17 cellular contexts compared by ENCODE assay signal in genomic region chr14:77663289-77663688, GRCh38. TPM values are rescaled to one million over a fixed set of nuclear protein-coding genes. Genes with fewer than 3 reads are reported as not detected.
DNase-seq lines count a peak whose midpoint lies in the region; ATAC-seq, FAIRE-seq and TF ChIP-seq lines count a peak whose summit lies in the region.
"Had no signal": no experiment of that assay in that cellular context is flagged by ENCODE, and none has a peak within 500 bp of the region (broad histone marks: within the 10 kb centered on the region; RNA-seq: fewer than 3 reads in every experiment).

No MANE protein-coding gene starts in this region.

- H2BK5ac ChIP-seq in mesendoderm (ENCODE audit: low read length) = no peak overlapping the region

- no peak overlapping the region for H3K56ac ChIP-seq in mesendoderm (ENCODE audit: low read length)

- no peak overlapping the region for H3K9ac ChIP-seq in PC-3 (ENCODE audit: low read length)
- no peak overlapping the region for H3K9ac ChIP-seq in mesendoderm (ENCODE audit: low read length)

- no peak overlapping the region for H2BK15ac ChIP-seq in mesendoderm (replicated peaks; ENCODE audit: low read depth)

- no peak overlapping the region for H3K4ac ChIP-seq in mesendoderm (ENCODE audit: low read depth, low read length)

- H4K8ac ChIP-seq in mesendoderm (ENCODE audit: low read depth, low read length) = no peak overlapping the region

- no peak overlapping the region for H3K4me3 ChIP-seq in PC-3 (ENCODE audit: low read length)
- no peak overlapping the region for H3K4me3 ChIP-seq in epithelial cell of esophagus (ENCODE audit: low read length)
- no peak overlapping the region for H3K4me3 ChIP-seq in mesendoderm (ENCODE audit: low read length)
- no peak overlapping the region for H3K4me3 ChIP-seq in pancreas
- H3K4me3 ChIP-seq: GM12878, vagina had no signal

- FAIRE-seq in pancreas (lab: Jason Lieb, UNC) = no peak
- FAIRE-seq: GM12878 had no signal

- H3K36me3 ChIP-seq in PC-3 (ENCODE audit: low read depth, low read length) (no peaks in the 10 kb centered on the region), mesendoderm (ENCODE audit: control insufficient read depth, insufficient read depth, low read length) (no peaks in the 10 kb centered on the region), pancreas (no peaks in the 10 kb centered on the region)
- H3K36me3 ChIP-seq: vagina had no signal

- no peaks in the 10 kb centered on the region for H3K79me1 ChIP-seq in mesendoderm (ENCODE audit: low read length)

- H2AFZ ChIP-seq in PC-3 (ENCODE audit: low read length) = no peak overlapping the region

- H3K23ac ChIP-seq in mesendoderm (ENCODE audit: low read length) = no peak overlapping the region

- intact Hi-C loops in PC-3 (cut with micrococcal nuclease) = no loop called here
- intact Hi-C loops in pancreas (cut with DNase I) = no loop called here

- no peaks in the 10 kb centered on the region for H4K20me1 ChIP-seq in PC-3 (ENCODE audit: low read length)

- ATAC-seq in PC-3 = peak; percentile 66
- no peak for ATAC-seq in pancreas
- no peak for ATAC-seq in omental fat pad (ENCODE audit: low FRiP score)
- ATAC-seq: GM12878; stimulated activated memory B cell treated with anti-CD40 and anti-IgM and Interleukin-4, amounts not matched to agents 10 μg/mL and 1 μg/mL and 100 μg/mL, for 72 hours had no signal

- H3K27ac ChIP-seq in PC-3 (ENCODE audit: low read length) (no peak overlapping the region), mesendoderm (ENCODE audit: low read depth, low read length) (no peak overlapping the region), pancreas (no peak overlapping the region)
- H3K27ac ChIP-seq: vagina had no signal

- POLR2A ChIA-PET in PC-3 (lab: Charles Lee; ENCODE audit: unreplicated experiment) = interaction anchor here (0.6 kb wide), 1 partner anchor 248 kb away, joined by 4 read pairs; no protein-coding TSS in a partner anchor

- H3K4me2 ChIP-seq in PC-3 (ENCODE audit: low read length) (no peak overlapping the region), mesendoderm (ENCODE audit: low read length) (no peak overlapping the region)

- no peaks in the 10 kb centered on the region for H3K9me2 ChIP-seq in PC-3 (replicated peaks; ENCODE audit: low read length)

- H3K79me2 ChIP-seq in PC-3 (ENCODE audit: low read length) (no peaks in the 10 kb centered on the region), mesendoderm (ENCODE audit: control insufficient read depth, insufficient read depth, low read length) (no peaks in the 10 kb centered on the region)

- H3K27me3 ChIP-seq in PC-3 (ENCODE audit: low read length) (no peaks in the 10 kb centered on the region), mesendoderm (ENCODE audit: insufficient read depth, low read length, poor library complexity) (no peaks in the 10 kb centered on the region), pancreas (no peaks in the 10 kb centered on the region)
- H3K27me3 ChIP-seq: vagina had no signal

- H3K18ac ChIP-seq in mesendoderm (ENCODE audit: low read length) = no peak overlapping the region

- no peak overlapping the region for H2AK5ac ChIP-seq in mesendoderm (ENCODE audit: low read length)

- H3K4me1 ChIP-seq in PC-3 (ENCODE audit: insufficient read depth, low read length) = peaks cover 6% of the 10 kb centered on the region; the same call in 1 of the 2 replicates
- H3K4me1 ChIP-seq in mesendoderm (ENCODE audit: control insufficient read depth, low read depth, low read length) = no peaks in the 10 kb centered on the region
- no peaks in the 10 kb centered on the region for H3K4me1 ChIP-seq in pancreas
- H3K4me1 ChIP-seq: vagina had no signal

- no peaks in the 10 kb centered on the region for H3F3A ChIP-seq in PC-3 (ENCODE audit: low read length, unreplicated experiment)

- CTCF ChIA-PET in PC-3 (lab: Charles Lee) = no interaction called here

- H3K9me3 ChIP-seq in PC-3 (ENCODE audit: low read length) (no peaks in the 10 kb centered on the region), pancreas (no peaks in the 10 kb centered on the region)
- H3K9me3 ChIP-seq: vagina had no signal

- no CpG with 5 or more reads among the region's 6 CpGs for WGBS in mesendoderm (ENCODE audit: extremely low coverage, insufficient coverage, low lambda C conversion rate)
- 55 to 70% methylated on average over 6 of the region's 6 CpGs for WGBS in pancreas, 2 donors

- no TSS peak for BruUV-seq in PC-3 (replicated peaks; lab: Mats Ljungman, UMichigan)

- TF ChIP-seq CTCF in PC-3 (conservative IDR thresholded peaks at IDR 0.05; ENCODE audit: low read depth, low read length) = no peak
- no peak for TF ChIP-seq CTCF in epithelial cell of esophagus (IDR thresholded peaks at IDR 0.05; ENCODE audit: insufficient read depth, low read depth, low read length, missing control alignments)
- TF ChIP-seq CTCF in pancreas (IDR thresholded peaks at IDR 0.05) = no peak
- TF ChIP-seq CTCF in omental fat pad (IDR thresholded peaks at IDR 0.05) = no peak

- H2BK120ac ChIP-seq in mesendoderm (ENCODE audit: low read depth, low read length) = no peak overlapping the region

- peak; percentile 74 for DNase-seq in ELR (ENCODE audit: low read depth)
- peak; percentile 36 for DNase-seq in PC-3
- peak; percentile 98 for DNase-seq in epithelial cell of esophagus (ENCODE audit: low read depth)
- peak; percentile 69 for DNase-seq in mesendoderm
- DNase-seq in pancreas = no peak
- DNase-seq in omental fat pad (ENCODE audit: low spot score) = no peak
- no peak for DNase-seq in AML-193 (lab: John Stamatoyannopoulos, UW)
- DNase-seq in NCI-H1436 treated with DMSO at 0.1 percent for 48 hours (lab: John Stamatoyannopoulos, UW) = no peak
- DNase-seq: activated CD8-positive, alpha-beta memory T cell treated with anti-CD3 and anti-CD28 coated beads, Interleukin-2, amount 50 U/mL, for 4 hours; DMS79 treated with DMSO at 0.1 percent for 48 hours; immature natural killer cell; NCI-H146; NCI-H748 treated with DMSO at 0.1 percent for 48 hours; stimulated activated CD4-positive, alpha-beta T cell treated with anti-CD3 and anti-CD28 coated beads, Interleukin-4, amount 100 ng/mL, for 24 hours had no signal

- no peak overlapping the region for H4K5ac ChIP-seq in mesendoderm (ENCODE audit: low read length)

RNA-seq across cellular contexts. Expression of gene ALKBH1, which starts 44.5 kb away (rescaled TPM):
- total RNA-seq in PC-3 (2014; rRNA removed) (9.7 and 10.8 TPM in 2 replicates), pancreas (1 to 10 TPM; 4.5 to 6.5 (median 5.2) TPM), omental fat pad (10 to 100 TPM in 3 of 4 donors, 1 to 10 TPM in 1; 6.9 to 13.6 (median 10.6) TPM)
- 10.4 TPM for polyA plus RNA-seq in mesendoderm (2013, experiment 1 of 2)
- 10.4 TPM for polyA plus RNA-seq in mesendoderm (2013, experiment 2 of 2)
- polyA plus RNA-seq in pancreas = 1 to 10 TPM; 3.5 to 9.7 TPM

RNA-seq across cellular contexts. Expression of gene SLIRP, which starts 44.6 kb away (rescaled TPM):
- total RNA-seq in PC-3 (2014; rRNA removed) (904 and 934 TPM in 2 replicates), pancreas (10 to 100 TPM; 20.8 to 50.7 (median 33.3) TPM), omental fat pad (100 to 1,000 TPM; 117 to 155 (median 140) TPM)
- polyA plus RNA-seq in mesendoderm (2013, experiment 1 of 2) = 1,414 TPM
- 1,371 TPM for polyA plus RNA-seq in mesendoderm (2013, experiment 2 of 2)
- polyA plus RNA-seq in pancreas = 100 to 1,000 TPM; 121 to 189 TPM

RNA-seq across cellular contexts. Expression of gene SPTLC2, which starts 46.9 kb away (rescaled TPM):
- 25.6 and 27.6 TPM in 2 replicates for total RNA-seq in PC-3 (2014; rRNA removed)
- 13.0 TPM for polyA plus RNA-seq in mesendoderm (2013, experiment 1 of 2)
- polyA plus RNA-seq in mesendoderm (2013, experiment 2 of 2) = 12.6 TPM
- 10 to 100 TPM in 3 of 6 donors, 1 to 10 TPM in 3; 8.2 to 19.4 (median 11.1) TPM for total RNA-seq in pancreas
- polyA plus RNA-seq in pancreas = 1 to 10 TPM; 3.2 to 3.9 TPM
- 10 to 100 TPM; 23.5 to 73.6 (median 52.3) TPM for total RNA-seq in omental fat pad

Comparison
In these comparisons a context has a peak if more than half of its experiments do, and no peak if none do; other contexts are left out.
1. DNase-seq: peak in ELR (single experiment), PC-3 (single experiment), epithelial cell of esophagus (single experiment) and mesendoderm (single experiment); none in pancreas (0 of 6), omental fat pad (single experiment), AML-193 (0 of 2) and NCI-H1436 treated with DMSO at 0.1 percent for 48 hours (single experiment).